Comparison of ENCODE assay signal across 18 cellular contexts in the genomic region with DNA sequence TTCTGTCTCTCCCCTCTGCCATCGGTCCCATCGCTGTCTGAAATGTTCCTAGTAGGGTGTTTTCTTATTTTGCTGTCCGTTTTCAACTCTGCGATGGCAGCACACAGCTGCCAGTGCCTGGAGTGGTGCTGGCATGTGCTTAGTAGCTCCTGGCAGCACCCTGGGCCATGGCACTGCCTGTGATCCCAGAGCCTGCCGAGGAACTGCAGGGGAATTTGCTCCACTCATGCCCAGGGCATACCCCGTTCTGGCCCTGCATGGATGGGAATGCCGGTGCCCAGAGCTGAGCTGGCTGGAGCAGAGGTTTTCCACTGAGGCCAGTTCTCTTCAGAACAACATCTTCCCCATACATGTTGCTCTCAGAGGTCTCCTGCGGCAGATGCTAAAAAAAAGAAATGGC. TPM values are rescaled to one million over a fixed set of nuclear protein-coding genes. Genes with fewer than 3 reads are reported as not detected.
A peak's percentile ranks its signal among the peaks of the same experiment; 100 is the strongest.
DNase-seq lines count a peak whose midpoint lies in the region; ATAC-seq, FAIRE-seq and TF ChIP-seq lines count a peak whose summit lies in the region.
"Had no signal": no experiment of that assay in that cellular context is flagged by ENCODE, and none has a peak within 500 bp of the region (broad histone marks: within the 10 kb centered on the region; RNA-seq: fewer than 3 reads in every experiment).

No MANE protein-coding gene starts in this region.

- H3K9me3 Mint-ChIP-seq in H9, result no peaks in the 10 kb centered on the region

- no peaks in the 10 kb centered on the region for H3K79me1 ChIP-seq in H9 (ENCODE audit: insufficient read depth, low read depth, low read length, poor library complexity, severe bottlenecking)

- no peak overlapping the region for H2BK20ac ChIP-seq in H9 (ENCODE audit: low read depth, low read length, poor library complexity, severe bottlenecking)

- peaks cover 0 to 6% of the 10 kb centered on the region in 2 experiments; a peak in 3 of 4 replicates for H3K4me1 Mint-ChIP-seq in H9

- H3K27me3 Mint-ChIP-seq in H9 (ENCODE audit: low read depth), result no peaks in the 10 kb centered on the region; the same call in 1 of the 2 replicates

- no peak overlapping the region for H3K4me3 Mint-ChIP-seq in H9

- H3K36me3 ChIP-seq in HepG2 (replicated peaks in 1 of 2; ENCODE audit: control insufficient read depth in 1 of 2, insufficient read depth in 2 of 2, low read length in 2 of 2) (peaks cover 59 to 79% of the 10 kb centered on the region in 2 experiments), psoas muscle (ENCODE audit: insufficient read depth in 1 of 2, low read depth in 1 of 2) (peaks cover 0 to 52% of the 10 kb centered on the region in 2 donors), body of pancreas (replicated peaks in 1 of 2; ENCODE audit: insufficient read depth in 1 of 2, low read depth in 2 of 2) (peaks cover 19 to 27% of the 10 kb centered on the region in 2 donors)

- H4K20me1 ChIP-seq in H9 (ENCODE audit: control insufficient read depth, insufficient read depth, insufficient read length) (no peaks in the 10 kb centered on the region), HepG2 (ENCODE audit: insufficient read depth, low read length) (peaks cover 29% of the 10 kb centered on the region; the same call in 1 of the 2 replicates)

- H3K4me3 ChIP-seq in HepG2 (replicated peaks in 1 of 3; ENCODE audit: insufficient read depth in 1 of 3, low read depth in 2 of 3, low read length in 3 of 3) (no peak overlapping the region), psoas muscle (no peak overlapping the region), body of pancreas (no peak overlapping the region)
- H3K4me3 ChIP-seq: A549, PC-9, SJSA1 had no signal

- H3K27me3 ChIP-seq in H9 (ENCODE audit: insufficient read depth, low read length) (no peaks in the 10 kb centered on the region), HepG2 (ENCODE audit: control insufficient read depth in 1 of 2, insufficient read depth in 2 of 2, low read length in 2 of 2) (no peaks in the 10 kb centered on the region), psoas muscle (ENCODE audit: insufficient read depth in 3 of 3, low read length in 2 of 3) (no peaks in the 10 kb centered on the region), body of pancreas (no peaks in the 10 kb centered on the region)
- H3K27me3 ChIP-seq: SJSA1 had no signal

- H2BK5ac ChIP-seq in H9 (ENCODE audit: insufficient read length, low read length), result no peak overlapping the region

- no peaks in the 10 kb centered on the region for H3K9me3 ChIP-seq in H9 (ENCODE audit: control insufficient read depth, low read depth, low read length)
- no peaks in the 10 kb centered on the region for H3K9me3 ChIP-seq in HepG2 (ENCODE audit: low read length)
- H3K9me3 ChIP-seq in psoas muscle, result no peaks in the 10 kb centered on the region
- no peaks in the 10 kb centered on the region for H3K9me3 ChIP-seq in body of pancreas
- H3K9me3 ChIP-seq: A549, SJSA1 had no signal

- TF ChIP-seq RAD21 in HepG2 (CRISPR knock-in tag; IDR thresholded peaks at IDR 0.05), result no peak

- POLR2A ChIA-PET in HepG2 (lab: Yijun Ruan, JAX), result no interaction called here

- no peak overlapping the region for H3K56ac ChIP-seq in H9 (ENCODE audit: insufficient read length, low read depth, low read length)

- DNase-seq in H9, result no peak
- DNase-seq in HepG2 (ENCODE audit: low spot score), result no peak
- DNase-seq in psoas muscle, result peak in 1 of 2 donors; percentile 66
- DNase-seq in body of pancreas, result no peak
- DNase-seq in stimulated activated CD4-positive, alpha-beta T cell treated with anti-CD3 and anti-CD28 coated beads, Interleukin-15, amount 100 ng/mL, for 24 hours, result no peak
- no peak for DNase-seq in NCI-H2081 treated with DMSO at 0.1 percent for 48 hours (lab: John Stamatoyannopoulos, UW)
- DNase-seq: H7, IMR-90, NCI-H1417, NCI-H187 treated with DMSO at 0.1 percent for 48 hours, NCI-H345, NCI-H524 treated with DMSO at 0.1 percent for 48 hours, PC-9 had no signal

- H3T11ph ChIP-seq in H9 (ENCODE audit: low read length), result no peak overlapping the region

- no peaks in the 10 kb centered on the region for H3K79me2 ChIP-seq in H9 (ENCODE audit: insufficient read depth, low read length)
- H3K79me2 ChIP-seq in HepG2 (ENCODE audit: insufficient read depth, low read length), result no peaks in the 10 kb centered on the region

- peak overlapping the region; percentile 14 to 48 (median 25); a peak in 2 of 7 replicates for H3K27ac Mint-ChIP-seq in H9

- BruUV-seq in HepG2 (replicated peaks; lab: Mats Ljungman, UMichigan), result no TSS peak

- no peak for TF ChIP-seq CTCF in H9 (conservative IDR thresholded peaks at IDR 0.05)
- TF ChIP-seq CTCF in HepG2 (CRISPR knock-in tag; IDR thresholded peaks at IDR 0.05), result no peak
- no peak for TF ChIP-seq CTCF in psoas muscle (IDR thresholded peaks at IDR 0.05)
- TF ChIP-seq CTCF in body of pancreas (IDR thresholded peaks at IDR 0.05), result no peak

- H3K9ac ChIP-seq in H9 (ENCODE audit: extremely low read depth, insufficient read length, low read length), result no peak overlapping the region
- no peak overlapping the region for H3K9ac ChIP-seq in HepG2 (ENCODE audit: insufficient read depth, low read depth, low read length)

- H3K23me2 ChIP-seq in H9 (ENCODE audit: insufficient read length, low read depth, low read length, poor library complexity, severe bottlenecking), result no peaks in the 10 kb centered on the region

- FAIRE-seq in HepG2 (lab: Jason Lieb, UNC), result no peak
- FAIRE-seq: A549, D721Med had no signal

- CTCF ChIA-PET in HepG2 (lab: Yijun Ruan, JAX; ENCODE audit: low intra/inter-chr PET ratio, low total read pairs), result interaction anchor here (1.4 kb wide), 1 partner anchor 73 kb away, joined by 3 read pairs; no protein-coding TSS in a partner anchor

- H2AK5ac ChIP-seq in H9 (ENCODE audit: insufficient read length, low read length), result no peak overlapping the region

- no peak for TF ChIP-seq EP300 in HepG2 (IDR thresholded peaks at IDR 0.05; ENCODE audit: low read depth in 2 of 2, low read length in 2 of 2)
- TF ChIP-seq EP300 in HepG2 (CRISPR knock-in tag; IDR thresholded peaks at IDR 0.05; ENCODE audit: borderline replicate concordance), result no peak

- no peak overlapping the region for H4K91ac ChIP-seq in H9 (ENCODE audit: insufficient read length, low read depth, low read length)

- H3K18ac ChIP-seq in H9 (ENCODE audit: insufficient read length, low read depth, low read length), result no peak overlapping the region

- TF ChIP-seq POLR2A in HepG2 (IDR thresholded peaks at IDR 0.05; ENCODE audit: insufficient read depth in 1 of 2, low read depth in 2 of 2, low read length in 2 of 2), result no peak; a peak in 1 of 4 replicates
- no peak for TF ChIP-seq POLR2A in body of pancreas (IDR thresholded peaks at IDR 0.05)

- H3K36me3 Mint-ChIP-seq in H9 (ENCODE audit: insufficient read depth in 1 of 3, low read depth in 3 of 3), result peaks cover 49 to 78% (median 67%) of the 10 kb centered on the region in 3 experiments

- H3K4ac ChIP-seq in H9 (ENCODE audit: low read depth, low read length), result no peak overlapping the region

- WGBS in H9 (ENCODE audit: extremely low coverage, insufficient read length, low lambda C conversion rate), result no CpG with 5 or more reads among the region's 8 CpGs
- WGBS in HepG2 (ENCODE audit: low lambda C conversion rate), result 97% methylated on average over 8 of the region's 8 CpGs
- WGBS in psoas muscle, 3 donors, result 29 to 42% (median 32%) methylated on average over 8 of the region's 8 CpGs
- 84 to 91% methylated on average over 7 to 8 of the region's 8 CpGs for WGBS in body of pancreas, 2 donors

- no peak overlapping the region for H2BK15ac ChIP-seq in H9 (ENCODE audit: low read depth, low read length)

- in situ Hi-C loops in HepG2 (cut with HindIII; ENCODE audit: extremely low pct_ligation_motif_present, low pct_unique_long_range_greater_than_20kb), result no loop called here

- no peak overlapping the region for H3K23ac ChIP-seq in H9 (ENCODE audit: insufficient read length, low read depth, low read length)

- H3K4me1 ChIP-seq in H9 (ENCODE audit: insufficient read depth, low read length) (no peaks in the 10 kb centered on the region), HepG2 (ENCODE audit: insufficient read depth, low read length) (no peaks in the 10 kb centered on the region), psoas muscle (peaks cover 32% of the 10 kb centered on the region), body of pancreas (peaks cover 3% of the 10 kb centered on the region)
- H3K4me1 ChIP-seq: A549 had no signal

- no peak overlapping the region for H4K5ac ChIP-seq in H9 (ENCODE audit: insufficient read length, low read depth, low read length)

- H4K8ac ChIP-seq in H9 (replicated peaks; ENCODE audit: insufficient read length, low read depth, low read length), result no peak overlapping the region

- H3K4me2 ChIP-seq in H9 (ENCODE audit: insufficient read depth, insufficient read length, low read length) (no peak overlapping the region), HepG2 (ENCODE audit: low read depth, low read length) (no peak overlapping the region)
- H3K4me2 ChIP-seq: A549, PC-9 had no signal

- H3K14ac ChIP-seq in H9 (ENCODE audit: insufficient read depth, low read length), result no peak overlapping the region

- H2AFZ ChIP-seq in H9 (ENCODE audit: low read length) (no peak overlapping the region), HepG2 (ENCODE audit: low read length) (no peak overlapping the region)
- H2AFZ ChIP-seq: PC-9 had no signal

- H2BK120ac ChIP-seq in H9 (ENCODE audit: low read depth, low read length, poor library complexity, severe bottlenecking), result no peak overlapping the region

- intact Hi-C loops in HepG2 (cut with micrococcal nuclease; ENCODE audit: unreplicated experiment), result no loop called here
- intact Hi-C loops in psoas muscle (cut with DNase I), result loop anchor here (5.0 kb wide), 1 partner anchor 75 kb away; no protein-coding TSS in a partner anchor
- intact Hi-C loops in body of pancreas (cut with DNase I), result no loop called here

- no peak for ATAC-seq in HepG2
- ATAC-seq in psoas muscle, result peak; percentile 25 to 44 (median 36)
- no peak for ATAC-seq in body of pancreas
- ATAC-seq in GM18861 (IDR thresholded peaks at IDR 0.05; ENCODE audit: unreplicated experiment), result no peak
- ATAC-seq: A549 had no signal

- H3K27ac ChIP-seq in H9 (ENCODE audit: insufficient read length, low read depth, low read length) (no peak overlapping the region), cingulate gyrus (ENCODE audit: low read depth, low read length) (peak overlapping the region; percentile 72), HepG2 (ENCODE audit: extremely low read length, insufficient read depth, low read length) (no peak overlapping the region), psoas muscle (peak overlapping the region; percentile 47), body of pancreas (no peak overlapping the region)
- H3K27ac ChIP-seq: A549, PC-9, SJSA1 had no signal

- no peak overlapping the region for H2BK12ac ChIP-seq in H9 (ENCODE audit: insufficient read length, low read depth, low read length)

RNA-seq across cellular contexts. Expression of a gene that starts 43.1 kb away (rescaled TPM):
- 68.3 and 68.8 TPM in 2 replicates for total RNA-seq in H9 (2021)
- total RNA-seq in HepG2 (2016; rRNA removed; fragmentation: Illumina TruSeq; extraction: Trizol), result 130 and 138 TPM in 2 replicates
- 22.1 and 23.2 TPM in 2 replicates for total RNA-seq in HepG2 (2016; cell fraction: cytosol; rRNA removed; fragmentation: Illumina TruSeq; extraction: Trizol; ENCODE audit: low read depth)
- 114 and 146 TPM in 2 replicates for total RNA-seq in HepG2 (2016; cell fraction: insoluble cytoplasmic fraction; rRNA removed; fragmentation: Illumina TruSeq; extraction: Trizol)
- total RNA-seq in HepG2 (2016; cell fraction: membrane; rRNA removed; fragmentation: Illumina TruSeq; extraction: Trizol), result 63.0 and 65.0 TPM in 2 replicates
- total RNA-seq in HepG2 (2016; cell fraction: nucleus; rRNA removed; fragmentation: Illumina TruSeq; extraction: Trizol), result 59.4 and 71.5 TPM in 2 replicates
- polyA plus RNA-seq in HepG2 (2011; rRNA removed), result 267 and 269 TPM in 2 replicates
- 182 and 277 TPM in 2 replicates for polyA plus RNA-seq in HepG2 (2011; cell fraction: cytosol; rRNA removed)
- polyA plus RNA-seq in HepG2 (2011; cell fraction: nucleus; rRNA removed), result 334 and 385 TPM in 2 replicates
- polyA plus RNA-seq in HepG2 (2012), result 220 and 249 TPM in 2 replicates
- 21.5 and 27.7 TPM in 2 replicates for polyA plus RNA-seq in HepG2 (2016; cell fraction: cytosol; fragmentation: Illumina TruSeq; extraction: Trizol; ENCODE audit: low read depth)
- polyA plus RNA-seq in HepG2 (2016; cell fraction: insoluble cytoplasmic fraction; fragmentation: Illumina TruSeq; extraction: Trizol; ENCODE audit: low read depth), result 122 and 156 TPM in 2 replicates
- polyA plus RNA-seq in HepG2 (2016; cell fraction: membrane; fragmentation: Illumina TruSeq; extraction: Trizol; ENCODE audit: low read depth), result 42.5 and 45.9 TPM in 2 replicates
- 148 and 163 TPM in 2 replicates for polyA plus RNA-seq in HepG2 (2016; cell fraction: nucleus; fragmentation: Illumina TruSeq; extraction: Trizol; ENCODE audit: insufficient read depth, low read depth)
- polyA minus RNA-seq in HepG2 (2011; rRNA and poly(A)+ RNA removed; ENCODE audit: low replicate concordance), result 33.0 and 786 TPM in 2 replicates
- polyA minus RNA-seq in HepG2 (2011; cell fraction: cytosol; rRNA and poly(A)+ RNA removed), result 198 TPM in 2 replicates
- polyA minus RNA-seq in HepG2 (2011; cell fraction: nucleus; rRNA and poly(A)+ RNA removed), result 79.2 and 86.4 TPM in 2 replicates
- total RNA-seq in psoas muscle, result 100 to 1,000 TPM in 1 of 4 donors, 10 to 100 TPM in 3; 27.7 to 110 (median 65.3) TPM
- polyA plus RNA-seq in psoas muscle, result 10 to 100 TPM; 25.7 to 52.5 (median 41.1) TPM
- 10 to 100 TPM; 52.1 to 83.1 TPM for total RNA-seq in body of pancreas

RNA-seq across cellular contexts. Expression of a gene that starts 46.2 kb away (rescaled TPM):
- 102 and 107 TPM in 2 replicates for total RNA-seq in H9 (2021)
- total RNA-seq in HepG2 (2016; rRNA removed; fragmentation: Illumina TruSeq; extraction: Trizol), result 176 and 181 TPM in 2 replicates
- 47.3 and 50.8 TPM in 2 replicates for total RNA-seq in HepG2 (2016; cell fraction: cytosol; rRNA removed; fragmentation: Illumina TruSeq; extraction: Trizol; ENCODE audit: low read depth)
- 176 and 177 TPM in 2 replicates for total RNA-seq in HepG2 (2016; cell fraction: insoluble cytoplasmic fraction; rRNA removed; fragmentation: Illumina TruSeq; extraction: Trizol)
- 92.5 and 108 TPM in 2 replicates for total RNA-seq in HepG2 (2016; cell fraction: membrane; rRNA removed; fragmentation: Illumina TruSeq; extraction: Trizol)
- 65.1 and 73.4 TPM in 2 replicates for total RNA-seq in HepG2 (2016; cell fraction: nucleus; rRNA removed; fragmentation: Illumina TruSeq; extraction: Trizol)
- polyA plus RNA-seq in HepG2 (2011; rRNA removed), result 22.0 and 25.4 TPM in 2 replicates
- polyA plus RNA-seq in HepG2 (2011; cell fraction: cytosol; rRNA removed), result 10.6 and 19.4 TPM in 2 replicates
- polyA plus RNA-seq in HepG2 (2011; cell fraction: nucleus; rRNA removed), result 9.5 and 13.3 TPM in 2 replicates
- 107 and 109 TPM in 2 replicates for polyA plus RNA-seq in HepG2 (2012)
- 27.5 and 27.6 TPM in 2 replicates for polyA plus RNA-seq in HepG2 (2016; cell fraction: cytosol; fragmentation: Illumina TruSeq; extraction: Trizol; ENCODE audit: low read depth)
- 139 and 148 TPM in 2 replicates for polyA plus RNA-seq in HepG2 (2016; cell fraction: insoluble cytoplasmic fraction; fragmentation: Illumina TruSeq; extraction: Trizol; ENCODE audit: low read depth)
- 41.2 and 43.1 TPM in 2 replicates for polyA plus RNA-seq in HepG2 (2016; cell fraction: membrane; fragmentation: Illumina TruSeq; extraction: Trizol; ENCODE audit: low read depth)
- polyA plus RNA-seq in HepG2 (2016; cell fraction: nucleus; fragmentation: Illumina TruSeq; extraction: Trizol; ENCODE audit: insufficient read depth, low read depth), result 78.3 and 82.7 TPM in 2 replicates
- polyA minus RNA-seq in HepG2 (2011; rRNA and poly(A)+ RNA removed; ENCODE audit: low replicate concordance), result 17.9 and 28.5 TPM in 2 replicates
- polyA minus RNA-seq in HepG2 (2011; cell fraction: cytosol; rRNA and poly(A)+ RNA removed), result 57.4 and 64.5 TPM in 2 replicates
- 42.6 and 54.6 TPM in 2 replicates for polyA minus RNA-seq in HepG2 (2011; cell fraction: nucleus; rRNA and poly(A)+ RNA removed)
- total RNA-seq in psoas muscle, result 10 to 100 TPM; 64.3 to 96.4 (median 84.7) TPM
- 10 to 100 TPM; 68.7 to 78.5 (median 69.3) TPM for polyA plus RNA-seq in psoas muscle
- 10 to 100 TPM; 24.4 to 30.0 TPM for total RNA-seq in body of pancreas

Comparison
In these comparisons a context has a peak if more than half of its experiments do, and no peak if none do; other contexts are left out.
1. H3K27ac ChIP-seq: peak in cingulate gyrus (single experiment) and psoas muscle (single experiment); none in H9 (single experiment), HepG2 (single experiment) and body of pancreas (0 of 4).
2. ATAC-seq: peak in psoas muscle (4 of 4); none in HepG2 (single experiment), body of pancreas (single experiment) and GM18861 (single experiment).
3. intact Hi-C loops: an anchor here in psoas muscle (5.0 kb wide); none called in HepG2 and body of pancreas.